ENCODE assay signal across 9 cellular contexts in genomic region chr3:150635526-150635925, GRCh38. TPM values are rescaled to one million over a fixed set of nuclear protein-coding genes. Genes with fewer than 3 reads are reported as not detected.
DNase-seq lines count a peak whose midpoint lies in the region; ATAC-seq lines count a peak whose summit lies in the region.
"Had no signal": no experiment of that assay in that cellular context is flagged by ENCODE, and none has a peak within 500 bp of the region (broad histone marks: within the 10 kb centered on the region; RNA-seq: fewer than 3 reads in every experiment).

No MANE protein-coding gene starts in this region.

- no peak for DNase-seq in T-helper 17 cell
- DNase-seq in naive thymus-derived CD8-positive, alpha-beta T cell: peak in 4 of 10 donors; percentile 11 to 38 (median 24)
- DNase-seq in DMS 273 treated with DMSO at 0.1 percent for 48 hours (lab: John Stamatoyannopoulos, UW): no peak
- no peak for DNase-seq in NCI-H1105 treated with DMSO at 0.1 percent for 48 hours (lab: John Stamatoyannopoulos, UW)
- DNase-seq in HCEC 1CT: no peak
- DNase-seq: SJCRH30 had no signal

- POLR2A ChIA-PET in naive thymus-derived CD8-positive, alpha-beta T cell (lab: Charles Lee): interaction anchor here (0.6 to 1.5 kb wide), 5 partner anchors 32 to 822 kb away, joined by 3 to 6 read pairs (median 4); partner anchors contain the start of genes EIF2A, ERICH6, SELENOT and SERP1

- H3K9me3 Mint-ChIP-seq in naive thymus-derived CD8-positive, alpha-beta T cell: no peaks in the 10 kb centered on the region

- H3K27me3 Mint-ChIP-seq in T-helper 17 cell: no peaks in the 10 kb centered on the region
- H3K27me3 Mint-ChIP-seq in naive thymus-derived CD8-positive, alpha-beta T cell: no peaks in the 10 kb centered on the region

- peaks cover 35% of the 10 kb centered on the region for H3K4me1 Mint-ChIP-seq in T-helper 17 cell
- peaks cover 18 to 28% (median 26%) of the 10 kb centered on the region in 4 donors for H3K4me1 Mint-ChIP-seq in naive thymus-derived CD8-positive, alpha-beta T cell

- no peaks in the 10 kb centered on the region for H3K9me3 ChIP-seq in T-helper 17 cell (ENCODE audit: control insufficient read depth, low read length, poor library complexity, severe bottlenecking)
- H3K9me3 ChIP-seq: SJCRH30 had no signal

- peak overlapping the region; percentile 95 for H3K27ac Mint-ChIP-seq in T-helper 17 cell
- H3K27ac Mint-ChIP-seq in naive thymus-derived CD8-positive, alpha-beta T cell: peak overlapping the region; percentile 1 to 87 (median 58)

- H3K36me3 Mint-ChIP-seq in T-helper 17 cell (ENCODE audit: low read depth): no peaks in the 10 kb centered on the region
- H3K36me3 Mint-ChIP-seq in naive thymus-derived CD8-positive, alpha-beta T cell: peaks cover 0 to 12% (median 0%) of the 10 kb centered on the region in 3 donors

- ATAC-seq in GM18870 (IDR thresholded peaks at IDR 0.05; ENCODE audit: unreplicated experiment): peak; percentile 51
- ATAC-seq in HG03066 (IDR thresholded peaks at IDR 0.05; ENCODE audit: low read depth, unreplicated experiment): peak; percentile 81
- peak; percentile 92 for ATAC-seq in T-helper 17 cell
- ATAC-seq in naive thymus-derived CD8-positive, alpha-beta T cell: peak; percentile 77 to 84
- no peak for ATAC-seq in HG02642 (IDR thresholded peaks at IDR 0.05; ENCODE audit: poor library complexity, unreplicated experiment)

- peak overlapping the region; percentile 78 for H3K4me3 Mint-ChIP-seq in T-helper 17 cell
- peak overlapping the region in 7 of 10 donors; percentile 8 to 64 (median 22) for H3K4me3 Mint-ChIP-seq in naive thymus-derived CD8-positive, alpha-beta T cell

RNA-seq across cellular contexts. Expression of gene SELENOT, which starts 32.4 kb away (rescaled TPM):
- 100 to 1,000 TPM in 1 of 2 donors, 10 to 100 TPM in 1; 85.2 to 104 TPM for total RNA-seq in T-helper 17 cell
- total RNA-seq in naive thymus-derived CD8-positive, alpha-beta T cell: 10 to 100 TPM; 61.4 to 68.5 TPM
- 100 to 1,000 TPM; 142 to 267 (median 173) TPM for polyA plus RNA-seq in naive thymus-derived CD8-positive, alpha-beta T cell
